19 cellular contexts compared by ENCODE assay signal in genomic region chr1:26114165-26114927, GRCh38. TPM values are rescaled to one million over a fixed set of nuclear protein-coding genes. Genes with fewer than 3 reads are reported as not detected.
A peak's percentile ranks its signal among the peaks of the same experiment; 100 is the strongest.
DNase-seq lines count a peak whose midpoint lies in the region; ATAC-seq and TF ChIP-seq lines count a peak whose summit lies in the region.
"Had no signal": no experiment of that assay in that cellular context is flagged by ENCODE, and none has a peak within 500 bp of the region (broad histone marks: within the 10 kb centered on the region; RNA-seq: fewer than 3 reads in every experiment).

No MANE protein-coding gene starts in this region.

- H3K27ac ChIP-seq in heart right ventricle: peak overlapping the region in 6 of 10 donors; percentile 0 to 98 (median 40)
- no peak overlapping the region for H3K27ac ChIP-seq in SK-N-MC
- H3K27ac ChIP-seq: suprapubic skin had no signal

- 70 to 72% methylated on average over 12 of the region's 12 CpGs for WGBS in heart right ventricle, 2 donors

- ATAC-seq in heart right ventricle (no peak), Right ventricle myocardium superior (ENCODE audit: poor library complexity) (no peak), HG02840 (IDR thresholded peaks at IDR 0.05; ENCODE audit: low FRiP score, unreplicated experiment) (no peak)

- H3K36me3 ChIP-seq in heart right ventricle (peaks cover 0 to 53% (median 11%) of the 10 kb centered on the region in 9 donors), SK-N-MC (ENCODE audit: insufficient read depth, low read length) (peaks cover 15% of the 10 kb centered on the region), mucosa of stomach (ENCODE audit: control insufficient read depth, insufficient read depth, low read length) (no peaks in the 10 kb centered on the region)

- intact Hi-C loops in heart right ventricle (cut with DNase I) (loop anchor here in 3 of 10 donors (5.0 to 10.0 kb wide), 3 partner anchors 33 to 120 kb away; partner anchors contain the start of gene CEP85 (in 1 of the 3)), Right ventricle myocardium superior (cut with DNase I) (loop anchor here (5.0 kb wide), 1 partner anchor 43 kb away; the partner anchor contains the start of gene FAM110D)

- DNase-seq in heart right ventricle: no peak
- no peak for DNase-seq in Right ventricle myocardium superior
- DNase-seq in SK-N-MC (ENCODE audit: low read depth, low spot score): no peak
- peak; percentile 37 for DNase-seq in ureter (ENCODE audit: low spot score)
- no peak for DNase-seq in DMS 273 (lab: John Stamatoyannopoulos, UW; ENCODE audit: unreplicated experiment)
- DNase-seq in DMS114 treated with DMSO at 0.1 percent for 48 hours (lab: John Stamatoyannopoulos, UW; ENCODE audit: unreplicated experiment): no peak
- DNase-seq: activated CD4-positive, alpha-beta T cell treated with anti-CD3 and anti-CD28 coated beads for 4 hours; activated T-cell treated with anti-CD3 and anti-CD28 coated beads, Interleukin-2, amount 50 U/mL, for 48 hours; amniotic stem cell; DMS 273 treated with DMSO at 0.1 percent for 48 hours; kidney; NCI-H2029 treated with DMSO at 0.1 percent for 48 hours had no signal

- H3K4me1 ChIP-seq in heart right ventricle: peaks cover 6 to 45% (median 36%) of the 10 kb centered on the region in 9 donors
- peaks cover 26% of the 10 kb centered on the region for H3K4me1 ChIP-seq in mucosa of stomach (ENCODE audit: control insufficient read depth, insufficient read depth, low read length)

- no peak overlapping the region for H3K4me3 ChIP-seq in heart right ventricle
- no peak overlapping the region for H3K4me3 ChIP-seq in SK-N-MC
- peak overlapping the region; percentile 5 for H3K4me3 ChIP-seq in mucosa of stomach (ENCODE audit: low read length)
- H3K4me3 ChIP-seq: suprapubic skin had no signal

- no peak for TF ChIP-seq CTCF in heart right ventricle (IDR thresholded peaks at IDR 0.05)

- H3K9ac ChIP-seq in SK-N-MC (ENCODE audit: insufficient read length): peak overlapping the region; percentile 37
- H3K9ac ChIP-seq in mucosa of stomach (ENCODE audit: low read length): peak overlapping the region; percentile 19

- H3K9me3 ChIP-seq in heart right ventricle: no peaks in the 10 kb centered on the region
- H3K9me3 ChIP-seq in SK-N-MC (ENCODE audit: low read depth, low read length): no peaks in the 10 kb centered on the region
- H3K9me3 ChIP-seq in mucosa of stomach (ENCODE audit: control insufficient read depth, low read length): no peaks in the 10 kb centered on the region
- H3K9me3 ChIP-seq: suprapubic skin had no signal

- H3K27me3 ChIP-seq in heart right ventricle (no peaks in the 10 kb centered on the region), mucosa of stomach (ENCODE audit: control insufficient read depth, insufficient read depth, low read length) (no peaks in the 10 kb centered on the region)
- H3K27me3 ChIP-seq: suprapubic skin had no signal

RNA-seq across cellular contexts. Expression of gene PDIK1L, which starts 2.7 kb away (rescaled TPM):
- total RNA-seq in heart right ventricle (1 to 10 TPM; 3.8 to 8.3 (median 5.7) TPM), Right ventricle myocardium superior (4.0 TPM), ureter (21.8 TPM)
- polyA plus RNA-seq in heart right ventricle: 1 to 10 TPM; 1.6 to 2.3 TPM

RNA-seq across cellular contexts. Expression of gene FAM110D, which starts 44.5 kb away (rescaled TPM):
- 1 to 10 TPM; 2.1 to 4.7 (median 3.1) TPM for total RNA-seq in heart right ventricle
- polyA plus RNA-seq in heart right ventricle: 1 to 10 TPM; 3.8 to 6.1 TPM
- 4.0 TPM for total RNA-seq in Right ventricle myocardium superior
- total RNA-seq in ureter: 7.9 TPM
- total RNA-seq: M059J; renal cortical epithelial cell; T-helper 2 cell treated with Interferon-gamma antibody and Interleukin-4, amounts not matched to agents 100 ng/mL and 5 ng/mL, for 36 hours had no signal

RNA-seq across cellular contexts. Expression of gene TRIM63, which starts 46.9 kb away (rescaled TPM):
- 100 to 1,000 TPM; 191 to 415 (median 222) TPM for total RNA-seq in heart right ventricle
- polyA plus RNA-seq in heart right ventricle: 100 to 1,000 TPM; 194 to 305 TPM
- total RNA-seq in Right ventricle myocardium superior: 229 TPM
- total RNA-seq in ureter: 0.49 TPM
- total RNA-seq: renal cortical epithelial cell; T-helper 2 cell treated with Interferon-gamma antibody and Interleukin-4, amounts not matched to agents 100 ng/mL and 5 ng/mL, for 36 hours had no signal

RNA-seq across cellular contexts. Expression of gene C1orf232, which starts 54.4 kb away (rescaled TPM):
- total RNA-seq in heart right ventricle (not detected), Right ventricle myocardium superior (not detected), ureter (not detected)
- polyA plus RNA-seq in heart right ventricle: not detected
- total RNA-seq: kidney; M059J; renal cortical epithelial cell; suprapubic skin; T-helper 2 cell treated with Interferon-gamma antibody and Interleukin-4, amounts not matched to agents 100 ng/mL and 5 ng/mL, for 36 hours had no signal
- polyA plus RNA-seq: esophagus had no signal

RNA-seq across cellular contexts. Expression of gene ZNF593, which starts 55.4 kb away (rescaled TPM):
- 10 to 100 TPM; 10.7 to 26.0 (median 18.3) TPM for total RNA-seq in heart right ventricle
- 100 to 1,000 TPM in 1 of 2 donors, 10 to 100 TPM in 1; 45.6 to 159 TPM for polyA plus RNA-seq in heart right ventricle
- 14.1 TPM for total RNA-seq in Right ventricle myocardium superior
- total RNA-seq in ureter: 43.2 TPM

Comparison
In these comparisons a context has a peak if more than half of its experiments do, and no peak if none do; other contexts are left out.
1. RNA of gene TRIM63, which starts 46.9 kb away (total RNA-seq): 191 to 415 TPM in heart right ventricle and 229 TPM in Right ventricle myocardium superior (single experiment); 0.49 TPM in ureter (single experiment); every median in the first group is over 100 times any median in the second.